In the genomic region with DNA sequence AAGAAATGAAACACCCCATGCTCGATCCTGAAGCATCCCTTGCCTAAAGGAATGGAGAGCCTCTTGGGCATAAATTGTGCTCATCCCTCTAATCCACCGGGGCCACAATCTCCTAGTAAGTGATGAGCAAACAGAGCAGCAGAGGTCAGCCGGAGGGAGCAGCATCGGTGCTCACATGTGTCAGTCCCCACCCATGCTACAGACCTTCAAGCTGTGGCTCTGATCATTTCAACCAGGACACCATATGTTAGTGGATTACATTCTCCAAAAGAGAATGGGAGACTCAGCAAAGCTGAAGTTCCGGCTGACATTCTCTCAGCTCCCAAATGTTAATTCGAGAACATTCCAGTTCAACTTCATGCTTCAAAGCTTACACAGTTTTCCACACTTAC, we compare ENCODE assay signal across 17 cellular contexts.
DNase-seq lines count a peak whose midpoint lies in the region; ATAC-seq and TF ChIP-seq lines count a peak whose summit lies in the region.
"Had no signal": no experiment of that assay in that cellular context is flagged by ENCODE, and none has a peak within 500 bp of the region (broad histone marks: within the 10 kb centered on the region; RNA-seq: fewer than 3 reads in every experiment).

No MANE protein-coding gene starts in this region.

- H4K5ac ChIP-seq in H9 (ENCODE audit: insufficient read length, low read depth, low read length) = no peak overlapping the region

- H2BK12ac ChIP-seq in H9 (ENCODE audit: insufficient read length, low read depth, low read length) = no peak overlapping the region

- no peak overlapping the region for H2BK5ac ChIP-seq in H9 (ENCODE audit: insufficient read length, low read length)

- no peak overlapping the region for H3K18ac ChIP-seq in H9 (ENCODE audit: insufficient read length, low read depth, low read length)

- H4K8ac ChIP-seq in H9 (replicated peaks; ENCODE audit: insufficient read length, low read depth, low read length) = no peak overlapping the region

- H3K23ac ChIP-seq in H9 (ENCODE audit: insufficient read length, low read depth, low read length) = no peak overlapping the region

- peaks cover 4% of the 10 kb centered on the region for H3K36me3 Mint-ChIP-seq in effector memory CD8-positive, alpha-beta T cell (ENCODE audit: insufficient read depth)
- H3K36me3 Mint-ChIP-seq in stimulated activated memory B cell treated with anti-CD40 and anti-IgM and Interleukin-4, amounts not matched to agents 10 μg/mL and 1 μg/mL and 100 μg/mL, for 72 hours = no peaks in the 10 kb centered on the region
- H3K36me3 Mint-ChIP-seq in H9 (ENCODE audit: insufficient read depth in 1 of 3, low read depth in 3 of 3) = no peaks in the 10 kb centered on the region

- H2BK120ac ChIP-seq in H9 (ENCODE audit: low read depth, low read length, poor library complexity, severe bottlenecking) = no peak overlapping the region

- no peaks in the 10 kb centered on the region for H3K79me1 ChIP-seq in H9 (ENCODE audit: insufficient read depth, low read depth, low read length, poor library complexity, severe bottlenecking)

- no peak for DNase-seq in left ventricle myocardium inferior
- DNase-seq in Right ventricle myocardium superior = no peak
- DNase-seq in NCI-H69 (lab: John Stamatoyannopoulos, UW) = peak; percentile 11
- DNase-seq in effector memory CD8-positive, alpha-beta T cell = no peak
- DNase-seq in smooth muscle cell (lab: John Stamatoyannopoulos, UW; ENCODE audit: unreplicated experiment) = no peak
- no peak for DNase-seq in MV-4-11 (lab: John Stamatoyannopoulos, UW)
- no peak for DNase-seq in H9
- DNase-seq: NCI-H146; posterior cingulate gyrus; stimulated activated CD4-positive, alpha-beta T cell treated with anti-CD3 and anti-CD28 coated beads, Interleukin-4, amount 100 ng/mL, for 4 hours; stimulated activated CD8-positive, alpha-beta memory T cell treated with anti-CD3 and anti-CD28 coated beads, Interleukin-4, amount 100 ng/mL, for 48 hours; testis had no signal

- H3T11ph ChIP-seq in H9 (ENCODE audit: low read length) = no peak overlapping the region

- no peaks in the 10 kb centered on the region for H3K9me3 Mint-ChIP-seq in effector memory CD8-positive, alpha-beta T cell
- no peaks in the 10 kb centered on the region for H3K9me3 Mint-ChIP-seq in stimulated activated memory B cell treated with anti-CD40 and anti-IgM and Interleukin-4, amounts not matched to agents 10 μg/mL and 1 μg/mL and 100 μg/mL, for 72 hours
- no peaks in the 10 kb centered on the region for H3K9me3 Mint-ChIP-seq in H9

- no peak overlapping the region for H4K91ac ChIP-seq in H9 (ENCODE audit: insufficient read length, low read depth, low read length)

- peak overlapping the region; percentile 70 for H3K27ac ChIP-seq in left ventricle myocardium inferior (replicated peaks)
- H3K27ac ChIP-seq in smooth muscle cell (ENCODE audit: low read depth) = peak overlapping the region; percentile 40
- H3K27ac ChIP-seq in H9 (ENCODE audit: insufficient read length, low read depth, low read length) = no peak overlapping the region
- H3K27ac ChIP-seq: coronary artery, skin epidermis, testis, VCaP had no signal

- peaks cover 77 to 80% of the 10 kb centered on the region in 2 donors for H3K4me1 Mint-ChIP-seq in effector memory CD8-positive, alpha-beta T cell (ENCODE audit: low read depth in 2 of 2)
- H3K4me1 Mint-ChIP-seq in stimulated activated memory B cell treated with anti-CD40 and anti-IgM and Interleukin-4, amounts not matched to agents 10 μg/mL and 1 μg/mL and 100 μg/mL, for 72 hours = no peaks in the 10 kb centered on the region
- peaks cover 13 to 18% of the 10 kb centered on the region in 2 experiments for H3K4me1 Mint-ChIP-seq in H9

- H3K14ac ChIP-seq in H9 (ENCODE audit: insufficient read depth, low read length) = no peak overlapping the region

- no peak overlapping the region for H3K4ac ChIP-seq in H9 (ENCODE audit: low read depth, low read length)

- H3K4me2 ChIP-seq in smooth muscle cell = peak overlapping the region; percentile 33
- H3K4me2 ChIP-seq in H9 (ENCODE audit: insufficient read depth, insufficient read length, low read length) = no peak overlapping the region

- peaks cover 3% of the 10 kb centered on the region for H3F3A ChIP-seq in smooth muscle cell (ENCODE audit: low read depth)

- H2AK5ac ChIP-seq in H9 (ENCODE audit: insufficient read length, low read length) = no peak overlapping the region

- H3K27ac Mint-ChIP-seq in effector memory CD8-positive, alpha-beta T cell = peak overlapping the region; percentile 74 to 87
- H3K27ac Mint-ChIP-seq in stimulated activated memory B cell treated with anti-CD40 and anti-IgM and Interleukin-4, amounts not matched to agents 10 μg/mL and 1 μg/mL and 100 μg/mL, for 72 hours = no peak overlapping the region
- no peak overlapping the region for H3K27ac Mint-ChIP-seq in H9

- no peak overlapping the region for H3K56ac ChIP-seq in H9 (ENCODE audit: insufficient read length, low read depth, low read length)

- H3K27me3 Mint-ChIP-seq in effector memory CD8-positive, alpha-beta T cell = no peaks in the 10 kb centered on the region
- no peaks in the 10 kb centered on the region for H3K27me3 Mint-ChIP-seq in stimulated activated memory B cell treated with anti-CD40 and anti-IgM and Interleukin-4, amounts not matched to agents 10 μg/mL and 1 μg/mL and 100 μg/mL, for 72 hours
- no peaks in the 10 kb centered on the region for H3K27me3 Mint-ChIP-seq in H9 (ENCODE audit: low read depth)

- ATAC-seq in Right ventricle myocardium superior (ENCODE audit: poor library complexity) = no peak
- no peak for ATAC-seq in effector memory CD8-positive, alpha-beta T cell (replicated peaks)
- no peak for ATAC-seq in stimulated activated memory B cell treated with anti-CD40 and anti-IgM and Interleukin-4, amounts not matched to agents 10 μg/mL and 1 μg/mL and 100 μg/mL, for 72 hours
- ATAC-seq: left lobe of liver had no signal

- TF ChIP-seq CTCF in left ventricle myocardium inferior (IDR thresholded peaks at IDR 0.05; ENCODE audit: borderline replicate concordance) (no peak), smooth muscle cell (IDR thresholded peaks at IDR 0.05; ENCODE audit: borderline replicate concordance, insufficient read depth, poor library complexity, severe bottlenecking) (no peak), H9 (conservative IDR thresholded peaks at IDR 0.05) (no peak)

- H3K9me3 ChIP-seq in left ventricle myocardium inferior (replicated peaks) = no peaks in the 10 kb centered on the region
- H3K9me3 ChIP-seq in smooth muscle cell (replicated peaks; ENCODE audit: low read depth) = no peaks in the 10 kb centered on the region
- no peaks in the 10 kb centered on the region for H3K9me3 ChIP-seq in H9 (ENCODE audit: control insufficient read depth, low read depth, low read length)
- H3K9me3 ChIP-seq: testis had no signal

- H3K79me2 ChIP-seq in smooth muscle cell (ENCODE audit: low read depth) = peaks cover 66% of the 10 kb centered on the region
- no peaks in the 10 kb centered on the region; the same call in 1 of the 2 replicates for H3K79me2 ChIP-seq in H9 (ENCODE audit: insufficient read depth, low read length)

- intact Hi-C loops in left ventricle myocardium inferior (cut with micrococcal nuclease) (loop anchor here (10.0 kb wide), 1 partner anchor 77 kb away; the partner anchor contains the start of gene AAK1), Right ventricle myocardium superior (cut with DNase I) (loop anchor here (10.0 kb wide), 1 partner anchor 247 kb away; no protein-coding TSS in a partner anchor)

- H3K27me3 ChIP-seq in left ventricle myocardium inferior (ENCODE audit: low read depth) (no peaks in the 10 kb centered on the region), smooth muscle cell (ENCODE audit: low read depth) (no peaks in the 10 kb centered on the region), H9 (ENCODE audit: insufficient read depth, low read length) (no peaks in the 10 kb centered on the region)
- H3K27me3 ChIP-seq: testis had no signal

- H3K9ac ChIP-seq in smooth muscle cell (ENCODE audit: low read depth) (no peak overlapping the region), H9 (ENCODE audit: extremely low read depth, insufficient read length, low read length) (no peak overlapping the region)

- H2BK15ac ChIP-seq in H9 (ENCODE audit: low read depth, low read length) = no peak overlapping the region

- peaks cover 100% of the 10 kb centered on the region for H4K20me1 ChIP-seq in smooth muscle cell (ENCODE audit: low read depth)
- H4K20me1 ChIP-seq in H9 (ENCODE audit: control insufficient read depth, insufficient read depth, insufficient read length) = no peaks in the 10 kb centered on the region

- no peaks in the 10 kb centered on the region for H3K36me3 ChIP-seq in left ventricle myocardium inferior
- no peaks in the 10 kb centered on the region for H3K36me3 ChIP-seq in smooth muscle cell (ENCODE audit: low read depth)

- no peak overlapping the region for H3K4me3 Mint-ChIP-seq in effector memory CD8-positive, alpha-beta T cell
- H3K4me3 Mint-ChIP-seq in stimulated activated memory B cell treated with anti-CD40 and anti-IgM and Interleukin-4, amounts not matched to agents 10 μg/mL and 1 μg/mL and 100 μg/mL, for 72 hours = no peak overlapping the region
- no peak overlapping the region for H3K4me3 Mint-ChIP-seq in H9

- no peak overlapping the region for H2BK20ac ChIP-seq in H9 (ENCODE audit: low read depth, low read length, poor library complexity, severe bottlenecking)

- H2AFZ ChIP-seq in smooth muscle cell (ENCODE audit: low read depth) (no peak overlapping the region), H9 (ENCODE audit: low read length) (no peak overlapping the region)

- 74% methylated on average over 6 of the region's 6 CpGs for WGBS in smooth muscle cell (ENCODE audit: low lambda C conversion rate)
- no CpG with 5 or more reads among the region's 6 CpGs for WGBS in H9 (ENCODE audit: extremely low coverage, insufficient read length, low lambda C conversion rate)

- H3K4me3 ChIP-seq in left ventricle myocardium inferior (no peak overlapping the region), smooth muscle cell (no peak overlapping the region)
- H3K4me3 ChIP-seq: coronary artery, skin epidermis, testis had no signal

- H3K23me2 ChIP-seq in H9 (ENCODE audit: insufficient read length, low read depth, low read length, poor library complexity, severe bottlenecking) = no peaks in the 10 kb centered on the region

- H3K4me1 ChIP-seq in left ventricle myocardium inferior (peaks cover 100% of the 10 kb centered on the region), smooth muscle cell (ENCODE audit: low read depth) (no peaks in the 10 kb centered on the region), H9 (ENCODE audit: insufficient read depth, low read length) (no peaks in the 10 kb centered on the region)
- H3K4me1 ChIP-seq: testis had no signal

Comparison
In these comparisons a context has a peak if more than half of its experiments do, and no peak if none do; other contexts are left out.
1. H3K27ac Mint-ChIP-seq: peak in effector memory CD8-positive, alpha-beta T cell (2 of 2); none in stimulated activated memory B cell treated with anti-CD40 and anti-IgM and Interleukin-4, amounts not matched to agents 10 μg/mL and 1 μg/mL and 100 μg/mL, for 72 hours (single experiment) and H9 (0 of 3).